ENCODE assay signal across 21 cellular contexts in the genomic region with DNA sequence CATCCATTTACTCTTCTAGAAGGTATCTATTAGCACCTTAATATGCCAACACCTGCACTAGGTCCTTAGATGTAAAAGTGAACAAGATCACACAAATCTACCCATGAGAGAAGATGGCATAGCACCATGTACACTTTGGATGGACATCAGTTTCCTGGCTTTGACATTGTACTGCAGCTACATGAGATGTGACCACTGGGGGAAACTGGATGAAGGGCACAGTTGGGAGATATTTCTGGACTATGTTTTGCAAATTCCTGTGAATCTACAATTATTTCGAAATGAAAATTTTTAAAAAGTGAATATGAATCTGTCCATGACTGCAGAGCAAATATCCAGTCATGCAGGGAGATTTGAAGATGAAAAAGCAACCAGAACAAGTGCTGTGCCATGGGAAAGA.
"Had no signal": no experiment of that assay in that cellular context is flagged by ENCODE, and none has a peak within 500 bp of the region (broad histone marks: within the 10 kb centered on the region; RNA-seq: fewer than 3 reads in every experiment).

No MANE protein-coding gene starts in this region.

- H3K4me1 ChIP-seq: body of pancreas had no signal

- H3K27ac Mint-ChIP-seq: activated CD4-positive, alpha-beta memory T cell treated with anti-CD3 and anti-CD28 coated beads for 36 hours; activated CD4-positive, alpha-beta T cell treated with anti-CD3 and anti-CD28 coated beads, Interleukin-2, amount 10 ng/mL, durations not matched to agents 7 days and 5 days; activated naive CD8-positive, alpha-beta T cell treated with anti-CD3 and anti-CD28 coated beads, Interleukin-2, amount 10 ng/mL, durations not matched to agents 7 days and 5 days; activated T-helper 1 cell treated with anti-CD3 and anti-CD28 coated beads, Interleukin-12 subunit alpha, Interleukin-12 subunit beta, Interleukin-2, Interleukin-4 antibody, amounts not matched to agents 30 ng/mL and 10 ng/mL and 1 ng/mL, durations not matched to agents 14 hours and 24 hours and 36 hours had no signal

- ATAC-seq: body of pancreas had no signal

- H3K27ac ChIP-seq: body of pancreas, VCaP had no signal

- H3K9me3 Mint-ChIP-seq: activated CD4-positive, alpha-beta memory T cell treated with anti-CD3 and anti-CD28 coated beads for 36 hours had no signal

- H3K4me3 Mint-ChIP-seq: activated CD4-positive, alpha-beta memory T cell treated with anti-CD3 and anti-CD28 coated beads for 36 hours; activated CD4-positive, alpha-beta T cell treated with anti-CD3 and anti-CD28 coated beads, Interleukin-2, amount 10 ng/mL, durations not matched to agents 7 days and 5 days; activated naive CD8-positive, alpha-beta T cell treated with anti-CD3 and anti-CD28 coated beads, Interleukin-2, amount 10 ng/mL, durations not matched to agents 7 days and 5 days; activated T-helper 1 cell treated with anti-CD3 and anti-CD28 coated beads, Interleukin-12 subunit alpha, Interleukin-12 subunit beta, Interleukin-2, Interleukin-4 antibody, amounts not matched to agents 30 ng/mL and 10 ng/mL and 1 ng/mL, durations not matched to agents 14 hours and 24 hours and 36 hours had no signal

- DNase-seq: activated CD4-positive, alpha-beta memory T cell treated with anti-CD3 and anti-CD28 coated beads for 36 hours; activated CD4-positive, alpha-beta T cell treated with anti-CD3 and anti-CD28 coated beads, Interleukin-2, amount 10 ng/mL, durations not matched to agents 7 days and 5 days; activated CD4-positive, CD25-positive, alpha-beta regulatory T cell; activated effector memory CD4-positive, alpha-beta T cell treated with anti-CD3 and anti-CD28 coated beads, Interleukin-2, amount 50 U/mL, for 16 hours; activated naive CD4-positive, alpha-beta T cell treated with Interleukin-2 at 50 U/mL for 16 hours; activated naive CD8-positive, alpha-beta T cell treated with anti-CD3 and anti-CD28 coated beads, Interleukin-2, amount 10 ng/mL, durations not matched to agents 7 days and 5 days; aorta; body of pancreas; central memory CD4-positive, alpha-beta T cell; KG1; NCI-H1048; NCI-H146; NCI-H187 treated with DMSO at 0.1 percent for 48 hours; NCI-H2171; NCI-H345; NCI-H510A; NCI-H526 treated with DMSO at 0.1 percent for 48 hours; NCI-H82; SIG-M5 had no signal

- H3K27me3 Mint-ChIP-seq: activated CD4-positive, alpha-beta memory T cell treated with anti-CD3 and anti-CD28 coated beads for 36 hours; activated CD4-positive, alpha-beta T cell treated with anti-CD3 and anti-CD28 coated beads, Interleukin-2, amount 10 ng/mL, durations not matched to agents 7 days and 5 days; activated naive CD8-positive, alpha-beta T cell treated with anti-CD3 and anti-CD28 coated beads, Interleukin-2, amount 10 ng/mL, durations not matched to agents 7 days and 5 days had no signal

- H3K4me3 ChIP-seq: body of pancreas had no signal

- H3K9me3 ChIP-seq: body of pancreas had no signal
